In the genomic region with DNA sequence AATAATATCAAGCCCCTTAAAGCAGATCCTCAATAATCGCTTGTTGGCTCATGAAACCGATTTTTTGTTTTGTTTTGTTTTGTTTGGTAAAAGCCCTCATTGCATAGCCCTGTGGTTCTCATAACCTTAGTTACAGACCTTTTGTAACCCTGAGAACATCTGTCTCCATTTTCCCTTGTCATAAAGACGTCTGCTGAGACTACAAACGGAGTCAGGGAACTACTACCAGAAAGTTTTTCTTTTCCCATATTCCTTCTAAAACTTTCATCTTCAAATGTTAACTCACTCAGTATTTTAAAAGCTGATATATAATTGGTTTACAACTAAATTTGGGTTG, we compare ENCODE assay signal across 1 cellular context.
TF ChIP-seq lines count a peak whose summit lies in the region.

No MANE protein-coding gene starts in this region.

TF ChIP-seq in endothelial cell of umbilical vein, 7 proteins besides CTCF, POLR2A, EP300 and RAD21:
- TF ChIP-seq POLR2AphosphoS5 (IDR thresholded peaks at IDR 0.05; ENCODE audit: insufficient read depth, low read depth, low read length) (no peak), JUN (IDR thresholded peaks at IDR 0.05; ENCODE audit: borderline replicate concordance, insufficient read depth, insufficient read length, low read depth) (no peak), GATA2 (IDR thresholded peaks at IDR 0.05; ENCODE audit: insufficient read depth, insufficient read length, low read depth, low read length) (no peak), FOS (IDR thresholded peaks at IDR 0.05; ENCODE audit: borderline replicate concordance, insufficient read depth, low read length) (no peak), EZH2 (IDR thresholded peaks at IDR 0.05; ENCODE audit: borderline replicate concordance, low read depth, low read length, severe bottlenecking) (no peak), MYC (IDR thresholded peaks at IDR 0.05; ENCODE audit: low read depth, low read length) (no peak)
- TF ChIP-seq, protein P1, sequence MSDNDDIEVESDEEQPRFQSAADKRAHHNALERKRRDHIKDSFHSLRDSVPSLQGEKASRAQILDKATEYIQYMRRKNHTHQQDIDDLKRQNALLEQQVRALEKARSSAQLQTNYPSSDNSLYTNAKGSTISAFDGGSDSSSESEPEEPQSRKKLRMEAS (IDR thresholded peaks at IDR 0.05; ENCODE audit: insufficient read depth, insufficient read length), result no peak
